Comparison of ENCODE assay signal across 16 cellular contexts in the genomic region with DNA sequence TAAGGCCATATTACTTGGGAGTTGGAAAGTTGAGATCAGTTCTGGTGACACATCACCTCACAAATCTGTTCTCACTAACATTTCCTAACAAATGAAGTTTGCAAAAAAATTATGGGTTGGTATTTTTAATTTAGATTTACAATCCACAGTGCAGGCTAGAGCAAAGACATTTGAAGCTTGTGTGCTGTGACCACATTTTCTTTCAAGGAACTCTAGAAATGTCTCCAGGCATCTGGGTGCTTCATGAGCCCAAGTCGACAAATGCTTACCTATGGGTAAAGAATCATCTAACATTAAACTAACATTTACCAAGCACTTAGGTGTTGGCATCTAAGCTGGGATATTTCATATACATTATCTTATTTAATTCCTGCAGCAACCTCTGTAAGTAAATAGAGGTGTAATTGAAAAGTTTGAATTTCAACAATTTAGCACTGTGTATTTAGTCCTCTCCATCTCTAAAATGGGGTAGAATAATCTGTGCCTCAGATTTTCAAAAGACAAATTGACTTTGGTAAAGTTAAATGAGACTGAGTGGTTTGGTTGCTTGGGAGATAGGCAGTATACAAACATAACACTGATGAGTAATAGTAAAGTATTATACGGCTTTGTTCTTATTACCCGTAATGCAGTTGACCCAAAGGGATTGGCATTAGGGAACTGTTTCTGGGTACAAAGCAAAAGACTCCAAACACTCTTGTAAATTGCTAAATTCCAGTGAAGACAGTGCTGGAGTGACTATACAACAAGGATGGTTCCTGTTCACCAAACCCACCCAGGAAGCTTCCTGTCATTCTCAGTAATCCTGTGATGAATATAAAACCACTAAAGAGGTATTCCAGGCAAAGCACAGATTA.
DNase-seq lines count a peak whose midpoint lies in the region; ATAC-seq and TF ChIP-seq lines count a peak whose summit lies in the region.
"Had no signal": no experiment of that assay in that cellular context is flagged by ENCODE, and none has a peak within 500 bp of the region (broad histone marks: within the 10 kb centered on the region; RNA-seq: fewer than 3 reads in every experiment).

No MANE protein-coding gene starts in this region.

- H3K27me3 ChIP-seq in mammary epithelial cell (ENCODE audit: insufficient read depth, low read length) (no peaks in the 10 kb centered on the region), aorta (ENCODE audit: control insufficient read depth in 1 of 2, insufficient read depth in 2 of 2, low read length in 1 of 2) (no peaks in the 10 kb centered on the region), MM.1S (replicated peaks; ENCODE audit: insufficient read depth, low read length) (no peaks in the 10 kb centered on the region)

- H3K4me3 ChIP-seq in mammary epithelial cell (replicated peaks in 1 of 3; ENCODE audit: insufficient read depth in 1 of 3, low read depth in 2 of 3, low read length in 3 of 3): no peak overlapping the region
- H3K4me3 ChIP-seq in aorta (ENCODE audit: low read length in 2 of 2): no peak overlapping the region
- H3K4me3 ChIP-seq in MM.1S (ENCODE audit: low read length): no peak overlapping the region

- TF ChIP-seq CTCF in mammary epithelial cell (conservative IDR thresholded peaks at IDR 0.05 in 1 of 2, IDR thresholded peaks at IDR 0.05 in 1 of 2; ENCODE audit: extremely low read depth in 1 of 2, insufficient read depth in 1 of 2, low read depth in 1 of 2, low read length in 2 of 2) (no peak), MM.1S (IDR thresholded peaks at IDR 0.05; ENCODE audit: low read length) (no peak)

- H3K4me2 ChIP-seq in mammary epithelial cell (ENCODE audit: insufficient read depth, low read depth, low read length) (no peak overlapping the region), MM.1S (ENCODE audit: low read depth, low read length) (no peak overlapping the region)

- H3K4me1 ChIP-seq in mammary epithelial cell (ENCODE audit: insufficient read depth, low read length) (peaks cover 16% of the 10 kb centered on the region), aorta (ENCODE audit: control insufficient read depth in 1 of 2, insufficient read depth in 2 of 2, low read length in 2 of 2) (peaks cover 0 to 2% of the 10 kb centered on the region in 2 donors), MM.1S (ENCODE audit: low read length) (no peaks in the 10 kb centered on the region)

- H3F3A ChIP-seq in MM.1S (ENCODE audit: insufficient read depth, low read length): no peaks in the 10 kb centered on the region

- no peak overlapping the region for H2AFZ ChIP-seq in mammary epithelial cell (ENCODE audit: low read depth, low read length)
- no peak overlapping the region for H2AFZ ChIP-seq in MM.1S (ENCODE audit: low read length)

- H3K27ac ChIP-seq in mammary epithelial cell (ENCODE audit: insufficient read depth, low read depth, low read length): peak overlapping the region; percentile 41
- H3K27ac ChIP-seq in aorta (ENCODE audit: low read depth in 1 of 2, low read length in 2 of 2): no peak overlapping the region
- H3K27ac ChIP-seq in MM.1S (ENCODE audit: low read length): no peak overlapping the region

- WGBS in mammary epithelial cell (ENCODE audit: low coverage, missing lambda C conversion rate): 36% methylated on average over 3 of the region's 3 CpGs
- 85 to 93% methylated on average over 3 of the region's 3 CpGs for WGBS in aorta, 2 donors

- H3K36me3 ChIP-seq in mammary epithelial cell (ENCODE audit: insufficient read depth, low read length): no peaks in the 10 kb centered on the region
- no peaks in the 10 kb centered on the region for H3K36me3 ChIP-seq in aorta (ENCODE audit: control insufficient read depth in 1 of 2, insufficient read depth in 2 of 2, low read length in 1 of 2)
- no peaks in the 10 kb centered on the region for H3K36me3 ChIP-seq in MM.1S (replicated peaks; ENCODE audit: insufficient read depth, low read length)

- H3K9ac ChIP-seq in mammary epithelial cell (ENCODE audit: insufficient read depth, low read length): no peak overlapping the region
- H3K9ac ChIP-seq in MM.1S (ENCODE audit: low read length): no peak overlapping the region

- H3K9me3 ChIP-seq in mammary epithelial cell (replicated peaks; ENCODE audit: insufficient read depth, low read length) (no peaks in the 10 kb centered on the region), aorta (ENCODE audit: control insufficient read depth, low read length) (no peaks in the 10 kb centered on the region), MM.1S (replicated peaks; ENCODE audit: insufficient read depth, low read length) (no peaks in the 10 kb centered on the region)

- no peaks in the 10 kb centered on the region for H4K20me1 ChIP-seq in mammary epithelial cell (ENCODE audit: insufficient read depth, low read length)
- H4K20me1 ChIP-seq in MM.1S (ENCODE audit: insufficient read depth, low read length): no peaks in the 10 kb centered on the region

- H3K79me2 ChIP-seq in mammary epithelial cell (ENCODE audit: insufficient read depth, low read length) (no peaks in the 10 kb centered on the region), MM.1S (ENCODE audit: low read length) (no peaks in the 10 kb centered on the region)

- no TSS peak for BruUV-seq in mammary epithelial cell (replicated peaks; lab: Mats Ljungman, UMichigan)

- CTCF ChIA-PET in mammary epithelial cell (lab: Charles Lee; ENCODE audit: low non-redundant PET): no interaction called here

- dilution Hi-C loops in mammary epithelial cell (cut with HindIII; ENCODE audit: low sequenced_read_pairs): no loop called here

- in situ Hi-C loops in mammary epithelial cell (cut with MboI; ENCODE audit: low sequenced_read_pairs in 2 of 2): no loop called here

- no peaks in the 10 kb centered on the region for H3K9me2 ChIP-seq in MM.1S (replicated peaks; ENCODE audit: insufficient read depth, low read length)

- intact Hi-C loops in mammary epithelial cell (cut with micrococcal nuclease) (no loop called here), aorta (cut with DNase I) (no loop called here)

- ATAC-seq in aorta (ENCODE audit: low FRiP score): no peak
- no peak for ATAC-seq in GM21619 (IDR thresholded peaks at IDR 0.05; ENCODE audit: unreplicated experiment)
- ATAC-seq: left lobe of liver, sciatic nerve had no signal

- DNase-seq in Daoy (ENCODE audit: low read depth) (peak; percentile 45), NCI-H748 (lab: John Stamatoyannopoulos, UW; ENCODE audit: unreplicated experiment) (peak; percentile 56), mammary epithelial cell (peak; percentile 81), myocyte (ENCODE audit: low read depth) (peak; percentile 17), aorta (no peak), MM.1S (no peak), NCI-H1092 (lab: John Stamatoyannopoulos, UW) (no peak)
- DNase-seq: activated CD4-positive, alpha-beta T cell treated with anti-CD3 and anti-CD28 coated beads, Interleukin-2, amount 10 ng/mL, durations not matched to agents 7 days and 5 days; activated effector memory CD4-positive, alpha-beta T cell treated with Interleukin-2 at 50 U/mL for 16 hours; CD4-positive, CD25-positive, alpha-beta regulatory T cell; HCEC 1CT; NCI-H2081 treated with DMSO at 0.1 percent for 48 hours; T-cell had no signal

Comparison
In these comparisons a context has a peak if more than half of its experiments do, and no peak if none do; other contexts are left out.
1. DNase-seq: peak in Daoy (single experiment), NCI-H748 (single experiment), mammary epithelial cell (single experiment) and myocyte (single experiment); none in aorta (0 of 2), MM.1S (single experiment) and NCI-H1092 (single experiment).